ENCODE assay signal across 8 cellular contexts in genomic region chr4:185143596-185143969, GRCh38. TPM values are rescaled to one million over a fixed set of nuclear protein-coding genes. Genes with fewer than 3 reads are reported as not detected.
A peak's percentile ranks its signal among the peaks of the same experiment; 100 is the strongest.
DNase-seq lines count a peak whose midpoint lies in the region; ATAC-seq and TF ChIP-seq lines count a peak whose summit lies in the region.

No MANE protein-coding gene starts in this region.

- peak overlapping the region; percentile 72 to 89 for H3K4me3 Mint-ChIP-seq in activated T-cell treated with anti-CD3 and anti-CD28 coated beads, Interleukin-2, amount 50 U/mL, for 72 hours
- H3K4me3 Mint-ChIP-seq in neural progenitor cell, result peak overlapping the region; percentile 96

- no peak overlapping the region for H3K27ac ChIP-seq in KMS-11
- H3K27ac ChIP-seq in gastroesophageal sphincter, result peak overlapping the region; percentile 94 to 98 (median 96)
- H3K27ac ChIP-seq in neural progenitor cell, result no peak overlapping the region

- no peak overlapping the region for H3K27ac Mint-ChIP-seq in activated T-cell treated with anti-CD3 and anti-CD28 coated beads, Interleukin-2, amount 50 U/mL, for 72 hours
- no peak overlapping the region for H3K27ac Mint-ChIP-seq in neural progenitor cell

- TF ChIP-seq POLR2A in gastroesophageal sphincter (IDR thresholded peaks at IDR 0.05), result no peak

- H2AFZ ChIP-seq in KMS-11 (ENCODE audit: low read depth) (peak overlapping the region; percentile 60; the same call in 1 of the 2 replicates), neural progenitor cell (replicated peaks) (no peak overlapping the region)

- no peaks in the 10 kb centered on the region for H4K20me1 ChIP-seq in KMS-11 (ENCODE audit: insufficient read depth)
- peaks cover 29% of the 10 kb centered on the region for H4K20me1 ChIP-seq in neural progenitor cell (ENCODE audit: low read depth)

- H3K4me3 ChIP-seq in KMS-11 (IDR thresholded peaks at IDR 0.05; ENCODE audit: insufficient read depth, low read depth, low read length) (no peak overlapping the region), gastroesophageal sphincter (peak overlapping the region; percentile 59 to 69), neural progenitor cell (peak overlapping the region; percentile 86)

- H3K4me1 ChIP-seq in KMS-11 (ENCODE audit: low read depth, poor library complexity, severe bottlenecking) (peaks cover 18% of the 10 kb centered on the region), gastroesophageal sphincter (peaks cover 0 to 58% (median 15%) of the 10 kb centered on the region in 3 donors), neural progenitor cell (peaks cover 15% of the 10 kb centered on the region)

- H3K36me3 ChIP-seq in KMS-11 (ENCODE audit: insufficient read depth) (no peaks in the 10 kb centered on the region), gastroesophageal sphincter (peaks cover 0 to 22% of the 10 kb centered on the region in 2 donors), neural progenitor cell (peaks cover 6% of the 10 kb centered on the region)

- no peak overlapping the region; the same call in 1 of the 2 replicates for H3K9ac ChIP-seq in KMS-11
- peak overlapping the region; percentile 48 for H3K9ac ChIP-seq in neural progenitor cell

- peaks cover 28% of the 10 kb centered on the region for H3K27me3 Mint-ChIP-seq in activated T-cell treated with anti-CD3 and anti-CD28 coated beads, Interleukin-2, amount 50 U/mL, for 72 hours (ENCODE audit: low read depth)
- peaks cover 4% of the 10 kb centered on the region for H3K27me3 Mint-ChIP-seq in neural progenitor cell (ENCODE audit: insufficient read depth, low read depth)

- H3K9me3 Mint-ChIP-seq in activated T-cell treated with anti-CD3 and anti-CD28 coated beads, Interleukin-2, amount 50 U/mL, for 72 hours, result no peaks in the 10 kb centered on the region
- no peaks in the 10 kb centered on the region for H3K9me3 Mint-ChIP-seq in neural progenitor cell

- H3K9me3 ChIP-seq in gastroesophageal sphincter (no peaks in the 10 kb centered on the region), neural progenitor cell (ENCODE audit: low read depth) (no peaks in the 10 kb centered on the region)

- WGBS in gastroesophageal sphincter (ENCODE audit: low coverage in 1 of 2), 2 donors, result 1 to 2% methylated on average over 6 to 13 of the region's 30 CpGs

- ATAC-seq in GM21423 (IDR thresholded peaks at IDR 0.05; ENCODE audit: unreplicated experiment), result peak; percentile 22
- ATAC-seq in activated T-cell treated with anti-CD3 and anti-CD28 coated beads, Interleukin-2, amount 50 U/mL, for 72 hours (replicated peaks in 1 of 2), result peak in 1 of 2 donors; percentile 17
- ATAC-seq in gastroesophageal sphincter, result peak; percentile 86
- ATAC-seq in GM19463 (IDR thresholded peaks at IDR 0.05; ENCODE audit: unreplicated experiment), result no peak

- peaks cover 13% of the 10 kb centered on the region for H3K4me1 Mint-ChIP-seq in activated T-cell treated with anti-CD3 and anti-CD28 coated beads, Interleukin-2, amount 50 U/mL, for 72 hours (ENCODE audit: low read depth)
- H3K4me1 Mint-ChIP-seq in neural progenitor cell, result peaks cover 19% of the 10 kb centered on the region

- H3K36me3 Mint-ChIP-seq in activated T-cell treated with anti-CD3 and anti-CD28 coated beads, Interleukin-2, amount 50 U/mL, for 72 hours (ENCODE audit: insufficient read depth in 2 of 2), result no peaks in the 10 kb centered on the region
- peaks cover 9% of the 10 kb centered on the region for H3K36me3 Mint-ChIP-seq in neural progenitor cell

- H3K4me2 ChIP-seq in KMS-11 (peak overlapping the region; percentile 95), neural progenitor cell (peak overlapping the region; percentile 99)

- H3K79me2 ChIP-seq in KMS-11 (ENCODE audit: insufficient read depth, low read depth) (peaks cover 4% of the 10 kb centered on the region; the same call in 1 of the 2 replicates), neural progenitor cell (ENCODE audit: low read depth) (peaks cover 15% of the 10 kb centered on the region)

- peak; percentile 26 for DNase-seq in COR-L47 (lab: John Stamatoyannopoulos, UW)
- peak; percentile 23 to 25 for DNase-seq in activated T-cell treated with anti-CD3 and anti-CD28 coated beads, Interleukin-2, amount 50 U/mL, for 72 hours
- no peak for DNase-seq in neural progenitor cell (ENCODE audit: low spot score)
- DNase-seq in SHP77 (lab: John Stamatoyannopoulos, UW), result no peak

- no peak for TF ChIP-seq CTCF in KMS-11 (conservative IDR thresholded peaks at IDR 0.05; ENCODE audit: low read depth, low read length)
- TF ChIP-seq CTCF in gastroesophageal sphincter (IDR thresholded peaks at IDR 0.05), result no peak
- no peak for TF ChIP-seq CTCF in neural progenitor cell (IDR thresholded peaks at IDR 0.05)

- H3F3A ChIP-seq in neural progenitor cell (ENCODE audit: low read depth), result peaks cover 21% of the 10 kb centered on the region

- no peak for TF ChIP-seq EP300 in gastroesophageal sphincter (IDR thresholded peaks at IDR 0.05)

- H3K27me3 ChIP-seq in KMS-11 (ENCODE audit: insufficient read depth, low read depth) (no peaks in the 10 kb centered on the region), gastroesophageal sphincter (no peaks in the 10 kb centered on the region), neural progenitor cell (peaks cover 7% of the 10 kb centered on the region)

RNA-seq across cellular contexts. Expression of gene SLC25A4, which starts 0.5 kb away (rescaled TPM):
- total RNA-seq in activated T-cell treated with anti-CD3 and anti-CD28 coated beads, Interleukin-2, amount 50 U/mL, for 72 hours, result 1 to 10 TPM; 4.2 to 7.8 TPM
- total RNA-seq in gastroesophageal sphincter, result 100 to 1,000 TPM; 122 to 180 (median 157) TPM
- 14.7 and 21.2 TPM in 2 replicates for total RNA-seq in neural progenitor cell (ENCODE audit: low replicate concordance)

Comparison
In these comparisons a context has a peak if more than half of its experiments do, and no peak if none do; other contexts are left out.
1. DNase-seq: peak in COR-L47 (single experiment) and activated T-cell treated with anti-CD3 and anti-CD28 coated beads, Interleukin-2, amount 50 U/mL, for 72 hours (2 of 2); none in neural progenitor cell (single experiment) and SHP77 (0 of 2).
2. H3K27ac ChIP-seq: peak in gastroesophageal sphincter (4 of 4); none in KMS-11 (single experiment) and neural progenitor cell (single experiment).